10 cellular contexts compared by ENCODE assay signal in the genomic region with DNA sequence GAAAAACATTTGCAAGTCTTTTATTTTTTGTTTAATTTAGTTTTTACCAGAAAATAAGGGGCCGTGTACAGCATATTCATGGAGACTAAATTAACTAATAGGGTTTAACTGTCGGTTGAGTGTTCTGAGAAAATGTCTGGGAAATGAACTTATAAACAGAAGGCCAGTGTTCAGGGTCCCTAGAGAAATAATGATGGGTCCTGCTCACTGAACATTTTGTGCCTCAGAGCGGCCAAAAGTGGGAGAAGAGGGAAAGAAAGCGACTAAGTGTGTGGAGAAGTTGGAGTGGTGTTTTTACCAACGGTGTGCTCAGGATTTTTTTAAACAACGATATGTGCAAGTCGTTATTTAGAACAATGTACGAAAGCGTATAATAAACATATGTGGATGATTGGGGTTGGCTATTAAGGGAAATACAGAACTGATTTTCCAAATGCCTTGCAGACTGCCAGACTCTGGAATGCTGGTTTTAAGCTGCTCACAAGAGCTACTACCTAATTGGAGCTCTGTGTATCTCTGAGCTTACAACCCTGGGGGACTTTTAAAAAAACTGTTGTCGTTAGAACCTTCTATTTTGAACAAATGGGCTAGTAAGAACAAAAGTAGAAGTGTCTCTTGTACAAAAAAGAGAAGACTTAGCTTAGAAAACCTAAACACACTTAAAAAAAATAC.
DNase-seq lines count a peak whose midpoint lies in the region; ATAC-seq, FAIRE-seq and TF ChIP-seq lines count a peak whose summit lies in the region.
"Had no signal": no experiment of that assay in that cellular context is flagged by ENCODE, and none has a peak within 500 bp of the region (broad histone marks: within the 10 kb centered on the region; RNA-seq: fewer than 3 reads in every experiment).

No MANE protein-coding gene starts in this region.

- FAIRE-seq in astrocyte (lab: Jason Lieb, UNC) = no peak

- H3K36me3 ChIP-seq in GM23248 (ENCODE audit: low read depth) (no peaks in the 10 kb centered on the region), astrocyte (ENCODE audit: insufficient read depth, low read length) (no peaks in the 10 kb centered on the region), skeletal muscle satellite cell (ENCODE audit: insufficient read depth, low read length) (no peaks in the 10 kb centered on the region), prostate gland (no peaks in the 10 kb centered on the region)

- H3K27ac Mint-ChIP-seq in astrocyte (ENCODE audit: unreplicated experiment) = peak overlapping the region; percentile 77

- H3F3A ChIP-seq in GM23248 (ENCODE audit: insufficient read depth) = peaks cover 54% of the 10 kb centered on the region

- no peak for TF ChIP-seq POLR2A in prostate gland (IDR thresholded peaks at IDR 0.05)

- in situ Hi-C loops in GM23248 (cut with MboI) = no loop called here

- no peaks in the 10 kb centered on the region for H3K27me3 Mint-ChIP-seq in astrocyte (ENCODE audit: low read depth, unreplicated experiment)

- no peaks in the 10 kb centered on the region for H3K27me3 ChIP-seq in GM23248 (replicated peaks; ENCODE audit: insufficient read depth)
- no peaks in the 10 kb centered on the region for H3K27me3 ChIP-seq in astrocyte (ENCODE audit: insufficient read depth, low read length)
- no peaks in the 10 kb centered on the region for H3K27me3 ChIP-seq in right cardiac atrium (ENCODE audit: control insufficient read depth, insufficient read depth)
- H3K27me3 ChIP-seq in skeletal muscle satellite cell (ENCODE audit: control insufficient read depth, insufficient read depth, low read length) = no peaks in the 10 kb centered on the region
- H3K27me3 ChIP-seq in prostate gland (replicated peaks; ENCODE audit: insufficient read depth) = no peaks in the 10 kb centered on the region

- H3K27ac ChIP-seq in GM23248 (peak overlapping the region; percentile 87), astrocyte (ENCODE audit: low read depth, low read length) (peak overlapping the region; percentile 12), right cardiac atrium (ENCODE audit: low read length) (peak overlapping the region; percentile 52), prostate gland (peak overlapping the region in 1 of 2 donors; percentile 20)

- peak; percentile 54 for DNase-seq in GM23248
- no peak for DNase-seq in astrocyte (ENCODE audit: low read depth)
- DNase-seq in right cardiac atrium = peak in 1 of 3 donors; percentile 41
- no peak for DNase-seq in prostate gland (ENCODE audit: low spot score)
- DNase-seq in SK-N-DZ (ENCODE audit: low spot score) = no peak
- no peak for DNase-seq in stimulated activated naive CD4-positive, alpha-beta T cell (lab: John Stamatoyannopoulos, UW)
- DNase-seq: effector CD4-positive, alpha-beta T cell; SHP77 treated with DMSO at 0.1 percent for 48 hours had no signal

- peaks cover 67% of the 10 kb centered on the region for H3K4me1 ChIP-seq in GM23248 (ENCODE audit: insufficient read depth)
- H3K4me1 ChIP-seq in astrocyte (ENCODE audit: insufficient read depth, low read length) = peaks cover 25% of the 10 kb centered on the region
- peaks cover 4% of the 10 kb centered on the region for H3K4me1 ChIP-seq in right cardiac atrium (ENCODE audit: control insufficient read depth, insufficient read depth, low read length)
- peaks cover 61% of the 10 kb centered on the region for H3K4me1 ChIP-seq in skeletal muscle satellite cell (ENCODE audit: control insufficient read depth, insufficient read depth, low read length)
- H3K4me1 ChIP-seq in prostate gland (replicated peaks) = no peaks in the 10 kb centered on the region

- peak in 1 of 2 donors; percentile 58 for ATAC-seq in right cardiac atrium
- no peak for ATAC-seq in HG03135 (IDR thresholded peaks at IDR 0.05; ENCODE audit: unreplicated experiment)

- H3K9me3 Mint-ChIP-seq in astrocyte (ENCODE audit: unreplicated experiment) = no peaks in the 10 kb centered on the region

- intact Hi-C loops in right cardiac atrium (cut with DNase I) (loop anchor here in 2 of 4 donors (5.0 to 10.0 kb wide), 2 partner anchors 102 to 284 kb away; partner anchors contain the start of gene SLC38A2 (in 1 of the 2)), prostate gland (cut with DNase I) (loop anchor here (10.0 kb wide), 1 partner anchor 84 kb away; no protein-coding TSS in a partner anchor)

- peak overlapping the region; percentile 62 for H3K9ac ChIP-seq in GM23248
- H3K9ac ChIP-seq in astrocyte (ENCODE audit: low read length) = peak overlapping the region; percentile 12
- H3K9ac ChIP-seq in skeletal muscle satellite cell (ENCODE audit: low read depth, low read length) = peak overlapping the region; percentile 56

- H3K9me3 ChIP-seq in GM23248 (ENCODE audit: low read depth) = no peaks in the 10 kb centered on the region
- H3K9me3 ChIP-seq in astrocyte (ENCODE audit: insufficient read depth, low read depth, low read length) = no peaks in the 10 kb centered on the region
- no peaks in the 10 kb centered on the region for H3K9me3 ChIP-seq in right cardiac atrium (ENCODE audit: control insufficient read depth, low read length)
- H3K9me3 ChIP-seq in skeletal muscle satellite cell (replicated peaks; ENCODE audit: low read length) = no peaks in the 10 kb centered on the region
- H3K9me3 ChIP-seq in prostate gland = no peaks in the 10 kb centered on the region

- TF ChIP-seq CTCF in astrocyte (IDR thresholded peaks at IDR 0.05; ENCODE audit: insufficient read depth, low read depth, low read length) = no peak
- TF ChIP-seq CTCF in prostate gland (IDR thresholded peaks at IDR 0.05) = no peak

- peak overlapping the region; percentile 69 for H3K4me2 ChIP-seq in GM23248 (ENCODE audit: unreplicated experiment)
- peak overlapping the region; percentile 20 for H3K4me2 ChIP-seq in astrocyte (ENCODE audit: low read length)
- peak overlapping the region; percentile 34 for H3K4me2 ChIP-seq in skeletal muscle satellite cell (ENCODE audit: low read length)

- H3K4me1 Mint-ChIP-seq in astrocyte (ENCODE audit: low read depth, unreplicated experiment) = peaks cover 45% of the 10 kb centered on the region

- peaks cover 2% of the 10 kb centered on the region for H3K36me3 Mint-ChIP-seq in astrocyte (ENCODE audit: low read depth, unreplicated experiment)

- WGBS in GM23248 (ENCODE audit: low coverage in 1 of 2, low lambda C conversion rate in 2 of 2, missing lambda C conversion rate in 2 of 2), 2 experiments = 22% methylated on average over 10 of the region's 10 CpGs
- WGBS in right cardiac atrium = 47% methylated on average over 10 of the region's 10 CpGs
- 67% methylated on average over 10 of the region's 10 CpGs for WGBS in prostate gland

- H4K20me1 ChIP-seq in GM23248 (ENCODE audit: insufficient read depth) = no peaks in the 10 kb centered on the region
- H4K20me1 ChIP-seq in astrocyte (ENCODE audit: insufficient read depth, low read length) = no peaks in the 10 kb centered on the region

- H3K4me3 ChIP-seq in GM23248 (peak overlapping the region; percentile 45), astrocyte (ENCODE audit: insufficient read depth, low read depth, low read length) (no peak overlapping the region), right cardiac atrium (ENCODE audit: low read length) (peak overlapping the region; percentile 5), skeletal muscle satellite cell (ENCODE audit: low read length) (no peak overlapping the region), prostate gland (no peak overlapping the region)

- H2AFZ ChIP-seq in GM23248 (peak overlapping the region; percentile 76), astrocyte (ENCODE audit: low read depth, low read length) (no peak overlapping the region)

- H3K79me2 ChIP-seq in GM23248 (ENCODE audit: insufficient read depth) (peaks cover 15% of the 10 kb centered on the region), astrocyte (ENCODE audit: insufficient read depth, low read length) (no peaks in the 10 kb centered on the region)

- no peaks in the 10 kb centered on the region for H3K9me2 ChIP-seq in GM23248 (ENCODE audit: insufficient read depth)

- H3K4me3 Mint-ChIP-seq in astrocyte (ENCODE audit: unreplicated experiment) = no peak overlapping the region

Comparison
In these comparisons a context has a peak if more than half of its experiments do, and no peak if none do; other contexts are left out.
1. H3K4me3 ChIP-seq: peak in GM23248 (single experiment) and right cardiac atrium (single experiment); none in astrocyte (single experiment), skeletal muscle satellite cell (single experiment) and prostate gland (0 of 2).
2. H3K9ac ChIP-seq: peak in every context shown above with its lines; median percentile 62 in GM23248; 56 in skeletal muscle satellite cell; 12 in astrocyte.
3. Peak in every context shown above with its lines, with median percentiles within 50 percentile points of each other: H3K4me2 ChIP-seq.